8 cellular contexts compared by ENCODE assay signal in the genomic region with DNA sequence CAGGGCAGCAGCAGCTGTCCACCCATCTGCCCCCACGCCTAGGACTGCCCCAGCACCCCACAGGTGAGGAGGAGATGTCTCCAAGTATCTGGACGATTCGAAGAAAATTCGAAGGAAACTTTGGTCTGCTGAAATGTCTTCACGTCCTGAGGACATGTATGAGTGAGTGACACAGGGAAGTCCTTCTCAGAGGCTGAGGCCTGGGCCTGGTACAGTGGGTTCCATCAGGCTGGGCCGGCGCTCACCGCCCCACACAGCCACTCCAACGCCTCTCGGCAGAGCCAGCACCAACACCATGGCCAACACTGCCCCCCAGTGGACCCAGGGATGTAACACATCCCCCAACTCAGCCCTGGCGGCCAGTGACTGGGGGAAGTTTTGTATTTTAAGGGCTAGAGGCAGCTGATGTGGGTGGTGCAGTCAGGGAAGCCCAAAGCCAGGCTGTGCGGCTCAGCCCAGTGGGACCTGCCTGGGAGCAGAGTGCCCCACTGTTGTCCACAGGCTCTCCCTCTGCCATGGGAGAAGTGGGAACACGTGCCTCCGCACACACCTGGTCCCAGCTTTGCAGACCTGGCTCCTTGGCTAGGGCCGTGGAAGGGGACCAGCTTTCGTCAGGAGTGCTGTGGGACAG. TPM values are rescaled to one million over a fixed set of nuclear protein-coding genes. Genes with fewer than 3 reads are reported as not detected.
DNase-seq lines count a peak whose midpoint lies in the region; ATAC-seq, FAIRE-seq and TF ChIP-seq lines count a peak whose summit lies in the region.

No MANE protein-coding gene starts in this region.

- TF ChIP-seq CTCF in ascending aorta (IDR thresholded peaks at IDR 0.05): peak; percentile 79 to 91 (median 91)
- TF ChIP-seq CTCF in hepatocyte (IDR thresholded peaks at IDR 0.05; ENCODE audit: poor library complexity): peak; percentile 87

- H3K4me1 ChIP-seq in ascending aorta (no peaks in the 10 kb centered on the region), hepatocyte (ENCODE audit: insufficient read depth) (no peaks in the 10 kb centered on the region), small intestine (ENCODE audit: control insufficient read depth in 2 of 2, insufficient read depth in 1 of 2, low read depth in 1 of 2, low read length in 1 of 2) (no peaks in the 10 kb centered on the region)

- no peaks in the 10 kb centered on the region for H4K20me1 ChIP-seq in hepatocyte (ENCODE audit: insufficient read depth, poor library complexity, severe bottlenecking)

- intact Hi-C loops in ascending aorta (cut with DNase I): loop anchor here (1.0 to 5.0 kb wide), 2 partner anchors 124 to 197 kb away; no protein-coding TSS in a partner anchor

- H3K79me2 ChIP-seq in hepatocyte: no peaks in the 10 kb centered on the region

- no peak overlapping the region for H2AFZ ChIP-seq in hepatocyte

- no peak overlapping the region for H3K4me3 ChIP-seq in ascending aorta
- H3K4me3 ChIP-seq in hepatocyte: no peak overlapping the region
- H3K4me3 ChIP-seq in small intestine (ENCODE audit: low read depth in 1 of 2, low read length in 2 of 2): no peak overlapping the region

- H3K27ac ChIP-seq in ascending aorta (no peak overlapping the region), hepatocyte (no peak overlapping the region), small intestine (ENCODE audit: low read depth in 1 of 2, low read length in 1 of 2) (no peak overlapping the region)

- no peak for ATAC-seq in HG02938 (IDR thresholded peaks at IDR 0.05; ENCODE audit: unreplicated experiment)

- DNase-seq in NK-92 treated with Interleukin-12 subunit alpha and Interleukin-12 subunit beta, amount 100 ng/mL, for 24 hours (lab: John Stamatoyannopoulos, UW): peak; percentile 45
- DNase-seq in NK-92 (lab: John Stamatoyannopoulos, UW; ENCODE audit: unreplicated experiment): no peak
- peak; percentile 6 for DNase-seq in NCI-H1048 (lab: John Stamatoyannopoulos, UW)
- peak; percentile 60 for DNase-seq in T-helper 22 cell (ENCODE audit: low read depth)
- DNase-seq in ascending aorta (ENCODE audit: low spot score in 2 of 2): peak in 1 of 2 donors; percentile 83
- peak; percentile 86 for DNase-seq in hepatocyte (ENCODE audit: low spot score)
- DNase-seq in small intestine: peak; percentile 73

- no peaks in the 10 kb centered on the region for H3K9me2 ChIP-seq in hepatocyte (replicated peaks; ENCODE audit: insufficient read depth)

- H3K27me3 ChIP-seq in ascending aorta (no peaks in the 10 kb centered on the region), hepatocyte (no peaks in the 10 kb centered on the region), small intestine (ENCODE audit: control insufficient read depth in 2 of 2, insufficient read depth in 2 of 2, low read length in 2 of 2) (no peaks in the 10 kb centered on the region)

- no peak for FAIRE-seq in small intestine (lab: Jason Lieb, UNC)

- H3K9me3 ChIP-seq in ascending aorta: no peaks in the 10 kb centered on the region
- no peaks in the 10 kb centered on the region for H3K9me3 ChIP-seq in hepatocyte (ENCODE audit: low read depth)
- H3K9me3 ChIP-seq in small intestine (ENCODE audit: control insufficient read depth, low read depth): no peaks in the 10 kb centered on the region

- H3K4me2 ChIP-seq in hepatocyte: no peak overlapping the region

- 56% methylated on average over 16 of the region's 16 CpGs for WGBS in hepatocyte (ENCODE audit: low lambda C conversion rate, missing lambda C conversion rate)
- WGBS in small intestine, 3 donors: 53 to 59% (median 57%) methylated on average over 16 of the region's 16 CpGs

- H3K36me3 ChIP-seq in ascending aorta: peaks cover under 1 to 14% of the 10 kb centered on the region in 2 donors
- no peaks in the 10 kb centered on the region for H3K36me3 ChIP-seq in hepatocyte (replicated peaks; ENCODE audit: insufficient read depth, low read depth)
- H3K36me3 ChIP-seq in small intestine (ENCODE audit: control insufficient read depth in 2 of 2, insufficient read depth in 2 of 2, low read length in 2 of 2): no peaks in the 10 kb centered on the region

RNA-seq across cellular contexts. Expression of gene FASN, which starts 55.8 kb away (rescaled TPM):
- total RNA-seq in ascending aorta: 90.9 TPM
- total RNA-seq in hepatocyte: 67.2 and 118 TPM in 2 replicates
- polyA plus RNA-seq in hepatocyte: 71.5 and 77.6 TPM in 2 replicates
- 100 to 1,000 TPM in 1 of 3 donors, 10 to 100 TPM in 2; 13.2 to 103 (median 13.5) TPM for polyA plus RNA-seq in small intestine

RNA-seq across cellular contexts. Expression of gene CCDC57, which starts 58.8 kb away (rescaled TPM):
- 12.8 TPM for total RNA-seq in ascending aorta
- 10.0 and 15.7 TPM in 2 replicates for total RNA-seq in hepatocyte
- 29.8 and 49.5 TPM in 2 replicates for polyA plus RNA-seq in hepatocyte
- 10 to 100 TPM; 36.7 to 97.3 (median 47.7) TPM for polyA plus RNA-seq in small intestine
